In genomic region chr19:45729774-45730388, GRCh38 we compare ENCODE assay signal across 7 cellular contexts. TPM values are rescaled to one million over a fixed set of nuclear protein-coding genes. Genes with fewer than 3 reads are reported as not detected.
DNase-seq lines count a peak whose midpoint lies in the region; ATAC-seq and TF ChIP-seq lines count a peak whose summit lies in the region.
"Had no signal": no experiment of that assay in that cellular context is flagged by ENCODE, and none has a peak within 500 bp of the region (broad histone marks: within the 10 kb centered on the region; RNA-seq: fewer than 3 reads in every experiment).

No MANE protein-coding gene starts in this region.

- intact Hi-C loops in uterus (cut with DNase I; ENCODE audit: low total_unique reads): no loop called here

- no peak for TF ChIP-seq CTCF in uterus (IDR thresholded peaks at IDR 0.05)

- H3K4me1 ChIP-seq in uterus: peaks cover 0 to 4% of the 10 kb centered on the region in 2 donors

- H3K36me3 Mint-ChIP-seq in T-helper 17 cell (ENCODE audit: low read depth): peaks cover 2% of the 10 kb centered on the region
- H3K36me3 Mint-ChIP-seq in immature natural killer cell: peaks cover 0 to 3% (median 0%) of the 10 kb centered on the region in 3 donors

- H3K4me3 ChIP-seq in uterus: peak overlapping the region; percentile 89 to 94

- H3K9me3 Mint-ChIP-seq in immature natural killer cell: no peaks in the 10 kb centered on the region

- TF ChIP-seq POLR2A in uterus (IDR thresholded peaks at IDR 0.05): no peak

- no peaks in the 10 kb centered on the region for H3K27me3 Mint-ChIP-seq in T-helper 17 cell
- peaks cover 0 to 2% (median 0%) of the 10 kb centered on the region in 3 donors for H3K27me3 Mint-ChIP-seq in immature natural killer cell (ENCODE audit: low read depth in 3 of 3)

- ATAC-seq in T-helper 17 cell: no peak

- peak overlapping the region; percentile 72 to 73 for H3K27ac ChIP-seq in uterus

- peak overlapping the region; percentile 96 for H3K27ac Mint-ChIP-seq in T-helper 17 cell
- H3K27ac Mint-ChIP-seq in immature natural killer cell: peak overlapping the region; percentile 75 to 97 (median 91)

- DNase-seq in ELF-1 (ENCODE audit: low read depth, low spot score): peak; percentile 57
- DNase-seq in T-helper 17 cell: no peak
- no peak for DNase-seq in immature natural killer cell
- no peak for DNase-seq in uterus
- DNase-seq in central memory CD4-positive, alpha-beta T cell: no peak
- no peak for DNase-seq in NCI-H446 treated with DMSO at 0.1 percent for 48 hours (lab: John Stamatoyannopoulos, UW)

- H3K9me3 ChIP-seq in T-helper 17 cell (ENCODE audit: control insufficient read depth, low read length, poor library complexity, severe bottlenecking) (no peaks in the 10 kb centered on the region), uterus (no peaks in the 10 kb centered on the region)

- no peaks in the 10 kb centered on the region for H3K36me3 ChIP-seq in uterus

- peak overlapping the region; percentile 97 for H3K4me3 Mint-ChIP-seq in T-helper 17 cell
- peak overlapping the region; percentile 91 to 97 (median 93) for H3K4me3 Mint-ChIP-seq in immature natural killer cell

- H3K4me1 Mint-ChIP-seq in T-helper 17 cell: peaks cover 27% of the 10 kb centered on the region
- peaks cover 22 to 35% of the 10 kb centered on the region in 2 donors for H3K4me1 Mint-ChIP-seq in immature natural killer cell

- no peaks in the 10 kb centered on the region for H3K27me3 ChIP-seq in uterus

RNA-seq across cellular contexts. Expression of gene FBXO46, which starts 0.8 kb away (rescaled TPM):
- total RNA-seq in T-helper 17 cell: 10 to 100 TPM; 19.4 to 23.2 TPM
- 10 to 100 TPM in 1 of 3 donors, 1 to 10 TPM in 2; 5.9 to 15.6 (median 7.5) TPM for polyA plus RNA-seq in immature natural killer cell
- 10 to 100 TPM in 3 of 4 donors, 1 to 10 TPM in 1; 7.0 to 36.1 (median 15.2) TPM for total RNA-seq in uterus

RNA-seq across cellular contexts. Expression of gene MEIOSIN, which starts 3.4 kb away (rescaled TPM):
- total RNA-seq in T-helper 17 cell (not detected), uterus (not detected)
- polyA plus RNA-seq in immature natural killer cell: not detected
- total RNA-seq: T-helper 1 cell treated with Interleukin-12 subunit alpha and Interleukin-12 subunit beta and Interleukin-4 antibody, amounts not matched to agents 30 ng/mL and 1 ng/mL, for 36 hours had no signal

RNA-seq across cellular contexts. Expression of gene QPCTL, which starts 37.4 kb away (rescaled TPM):
- total RNA-seq in T-helper 17 cell (10 to 100 TPM in 1 of 2 donors, 1 to 10 TPM in 1; 7.1 to 13.2 TPM), uterus (10 to 100 TPM in 1 of 4 donors, 1 to 10 TPM in 2, not detected in 1; 6.5 to 18.2 (median 9.5) TPM)
- polyA plus RNA-seq in immature natural killer cell: 1 to 10 TPM in 2 of 3 donors, not detected in 1; 1.8 to 2.9 TPM

RNA-seq across cellular contexts. Expression of gene SNRPD2, which starts 38.1 kb away (rescaled TPM):
- total RNA-seq in T-helper 17 cell (100 to 1,000 TPM; 333 to 339 TPM), uterus (100 to 1,000 TPM in 3 of 4 donors, 10 to 100 TPM in 1; 96.0 to 386 (median 310) TPM)
- polyA plus RNA-seq in immature natural killer cell: 1,000 to 10,000 TPM in 2 of 3 donors, 100 to 1,000 TPM in 1; 754 to 1,123 (median 1,001) TPM

RNA-seq across cellular contexts. Expression of gene SIX5, which starts 39.2 kb away (rescaled TPM):
- total RNA-seq in T-helper 17 cell (under 1 TPM; 0.42 to 0.44 TPM), uterus (10 to 100 TPM in 2 of 4 donors, 1 to 10 TPM in 2; 4.4 to 48.9 (median 12.5) TPM)
- polyA plus RNA-seq in immature natural killer cell: under 1 TPM in 2 of 3 donors, not detected in 1; 0.10 to 0.35 TPM
